ENCODE assay signal across 1 cellular context in genomic region chr11:108886608-108887007, GRCh38.
TF ChIP-seq lines count a peak whose summit lies in the region.

No MANE protein-coding gene starts in this region.

TF ChIP-seq in HEK293, 187 proteins besides CTCF, POLR2A, EP300 and RAD21 (continued from another document):
- TF ChIP-seq ZNF362 (tag by site-specific recombination; IDR thresholded peaks at IDR 0.05) (no peak), ZNF37A (tag by site-specific recombination; IDR thresholded peaks at IDR 0.05) (no peak), GLIS2 (tag by site-specific recombination; IDR thresholded peaks at IDR 0.05) (no peak), SP3 (tag by site-specific recombination; IDR thresholded peaks at IDR 0.05) (no peak), ZNF785 (tag by site-specific recombination; IDR thresholded peaks at IDR 0.05) (no peak), ZNF146 (tag by site-specific recombination; IDR thresholded peaks at IDR 0.05) (no peak), ZNF223 (tag by site-specific recombination; IDR thresholded peaks at IDR 0.05) (no peak), ZFP41 (tag by site-specific recombination; IDR thresholded peaks at IDR 0.05; ENCODE audit: borderline replicate concordance) (no peak), IKZF3 (tag by site-specific recombination; IDR thresholded peaks at IDR 0.05) (no peak), ZNF555 (tag by site-specific recombination; conservative IDR thresholded peaks at IDR 0.05) (no peak), KLF1 (tag by site-specific recombination; IDR thresholded peaks at IDR 0.05) (no peak), ZNF501 (tag by site-specific recombination; IDR thresholded peaks at IDR 0.05) (no peak), ZNF302 (tag by site-specific recombination; IDR thresholded peaks at IDR 0.05; ENCODE audit: low read depth) (no peak), ZBTB17 (tag by site-specific recombination; IDR thresholded peaks at IDR 0.05) (peak; percentile 55), ZNF488 (tag by site-specific recombination; IDR thresholded peaks at IDR 0.05) (no peak)
- TF ChIP-seq, protein P1, sequence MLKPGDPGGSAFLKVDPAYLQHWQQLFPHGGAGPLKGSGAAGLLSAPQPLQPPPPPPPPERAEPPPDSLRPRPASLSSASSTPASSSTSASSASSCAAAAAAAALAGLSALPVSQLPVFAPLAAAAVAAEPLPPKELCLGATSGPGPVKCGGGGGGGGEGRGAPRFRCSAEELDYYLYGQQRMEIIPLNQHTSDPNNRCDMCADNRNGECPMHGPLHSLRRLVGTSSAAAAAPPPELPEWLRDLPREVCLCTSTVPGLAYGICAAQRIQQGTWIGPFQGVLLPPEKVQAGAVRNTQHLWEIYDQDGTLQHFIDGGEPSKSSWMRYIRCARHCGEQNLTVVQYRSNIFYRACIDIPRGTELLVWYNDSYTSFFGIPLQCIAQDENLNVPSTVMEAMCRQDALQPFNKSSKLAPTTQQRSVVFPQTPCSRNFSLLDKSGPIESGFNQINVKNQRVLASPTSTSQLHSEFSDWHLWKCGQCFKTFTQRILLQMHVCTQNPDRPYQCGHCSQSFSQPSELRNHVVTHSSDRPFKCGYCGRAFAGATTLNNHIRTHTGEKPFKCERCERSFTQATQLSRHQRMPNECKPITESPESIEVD (tag by site-specific recombination; IDR thresholded peaks at IDR 0.05) = peak; percentile 89
